18 cellular contexts compared by ENCODE assay signal in genomic region chr6:139747154-139747553, GRCh38.
DNase-seq lines count a peak whose midpoint lies in the region; ATAC-seq and TF ChIP-seq lines count a peak whose summit lies in the region.
"Had no signal": no experiment of that assay in that cellular context is flagged by ENCODE, and none has a peak within 500 bp of the region (broad histone marks: within the 10 kb centered on the region; RNA-seq: fewer than 3 reads in every experiment).

No MANE protein-coding gene starts in this region.

- H3K9me3 Mint-ChIP-seq in neural progenitor cell = no peaks in the 10 kb centered on the region
- no peaks in the 10 kb centered on the region for H3K9me3 Mint-ChIP-seq in stimulated activated memory B cell treated with anti-CD40 and anti-IgM and Interleukin-4, amounts not matched to agents 10 μg/mL and 1 μg/mL and 100 μg/mL, for 72 hours
- H3K9me3 Mint-ChIP-seq: CD4-positive, alpha-beta memory T cell; HFFc6 had no signal

- no peaks in the 10 kb centered on the region for H3K9me2 ChIP-seq in hepatocyte (replicated peaks; ENCODE audit: insufficient read depth)

- H3K27ac ChIP-seq in hepatocyte (peak overlapping the region; percentile 81), neural progenitor cell (no peak overlapping the region)
- H3K27ac ChIP-seq: C4-2B, HL-60 had no signal

- no peaks in the 10 kb centered on the region for H3K27me3 ChIP-seq in hepatocyte
- no peaks in the 10 kb centered on the region for H3K27me3 ChIP-seq in neural progenitor cell
- H3K27me3 ChIP-seq: BE2C had no signal

- no peaks in the 10 kb centered on the region for H3K27me3 Mint-ChIP-seq in neural progenitor cell (ENCODE audit: insufficient read depth, low read depth)
- H3K27me3 Mint-ChIP-seq in stimulated activated memory B cell treated with anti-CD40 and anti-IgM and Interleukin-4, amounts not matched to agents 10 μg/mL and 1 μg/mL and 100 μg/mL, for 72 hours = peaks cover 6% of the 10 kb centered on the region

- 96% methylated on average over 5 of the region's 5 CpGs for WGBS in hepatocyte (ENCODE audit: low lambda C conversion rate, missing lambda C conversion rate)

- DNase-seq in M059J (ENCODE audit: low read depth) (peak; percentile 44), hepatocyte (ENCODE audit: low spot score) (no peak), neural progenitor cell (ENCODE audit: low spot score) (no peak), SW 1271 (lab: John Stamatoyannopoulos, UW) (no peak)
- DNase-seq: BE2C; CD4-positive, alpha-beta memory T cell; DMS153; DMS79 treated with DMSO at 0.1 percent for 48 hours; EL; GDM1; HCEC 1CT; HFFc6 had no signal

- no peak overlapping the region for H3K9ac ChIP-seq in neural progenitor cell

- no peak for ATAC-seq in esophagus mucosa
- no peak for ATAC-seq in GM18909 (IDR thresholded peaks at IDR 0.05; ENCODE audit: poor library complexity, unreplicated experiment)
- ATAC-seq in stimulated activated memory B cell treated with anti-CD40 and anti-IgM and Interleukin-4, amounts not matched to agents 10 μg/mL and 1 μg/mL and 100 μg/mL, for 72 hours = no peak

- no peaks in the 10 kb centered on the region for H3K9me3 ChIP-seq in hepatocyte (ENCODE audit: low read depth)
- H3K9me3 ChIP-seq in neural progenitor cell (ENCODE audit: low read depth) = no peaks in the 10 kb centered on the region
- H3K9me3 ChIP-seq: A549, BE2C had no signal

- H3K4me3 ChIP-seq in hepatocyte = no peak overlapping the region
- H3K4me3 ChIP-seq in neural progenitor cell = no peak overlapping the region
- H3K4me3 ChIP-seq: A549 had no signal

- H3K4me2 ChIP-seq in hepatocyte (no peak overlapping the region), neural progenitor cell (no peak overlapping the region)
- H3K4me2 ChIP-seq: A549 had no signal

- peaks cover 51% of the 10 kb centered on the region for H3K4me1 ChIP-seq in hepatocyte (ENCODE audit: insufficient read depth)
- peaks cover 6% of the 10 kb centered on the region for H3K4me1 ChIP-seq in neural progenitor cell
- H3K4me1 ChIP-seq: BE2C had no signal

- H3K36me3 ChIP-seq in hepatocyte (replicated peaks; ENCODE audit: insufficient read depth, low read depth) (no peaks in the 10 kb centered on the region), neural progenitor cell (no peaks in the 10 kb centered on the region)
- H3K36me3 ChIP-seq: BE2C had no signal

- H3K4me3 Mint-ChIP-seq in neural progenitor cell = no peak overlapping the region
- no peak overlapping the region for H3K4me3 Mint-ChIP-seq in stimulated activated memory B cell treated with anti-CD40 and anti-IgM and Interleukin-4, amounts not matched to agents 10 μg/mL and 1 μg/mL and 100 μg/mL, for 72 hours
- H3K4me3 Mint-ChIP-seq: CD4-positive, alpha-beta memory T cell; HFFc6 had no signal

- no peaks in the 10 kb centered on the region for H3K36me3 Mint-ChIP-seq in neural progenitor cell
- H3K36me3 Mint-ChIP-seq in stimulated activated memory B cell treated with anti-CD40 and anti-IgM and Interleukin-4, amounts not matched to agents 10 μg/mL and 1 μg/mL and 100 μg/mL, for 72 hours = no peaks in the 10 kb centered on the region
- H3K36me3 Mint-ChIP-seq: CD4-positive, alpha-beta memory T cell had no signal

- peak overlapping the region; percentile 13 for H3K27ac Mint-ChIP-seq in neural progenitor cell
- no peak overlapping the region for H3K27ac Mint-ChIP-seq in stimulated activated memory B cell treated with anti-CD40 and anti-IgM and Interleukin-4, amounts not matched to agents 10 μg/mL and 1 μg/mL and 100 μg/mL, for 72 hours
- H3K27ac Mint-ChIP-seq: HFFc6 had no signal

- TF ChIP-seq CTCF in hepatocyte (IDR thresholded peaks at IDR 0.05; ENCODE audit: poor library complexity) (no peak), neural progenitor cell (IDR thresholded peaks at IDR 0.05) (no peak)

- H4K20me1 ChIP-seq in hepatocyte (ENCODE audit: insufficient read depth, poor library complexity, severe bottlenecking) (no peaks in the 10 kb centered on the region), neural progenitor cell (ENCODE audit: low read depth) (no peaks in the 10 kb centered on the region)

- H3K79me2 ChIP-seq in hepatocyte (no peaks in the 10 kb centered on the region), neural progenitor cell (ENCODE audit: low read depth) (no peaks in the 10 kb centered on the region)

- H3K4me1 Mint-ChIP-seq in neural progenitor cell = peaks cover 3% of the 10 kb centered on the region
- no peaks in the 10 kb centered on the region for H3K4me1 Mint-ChIP-seq in stimulated activated memory B cell treated with anti-CD40 and anti-IgM and Interleukin-4, amounts not matched to agents 10 μg/mL and 1 μg/mL and 100 μg/mL, for 72 hours
- H3K4me1 Mint-ChIP-seq: CD4-positive, alpha-beta memory T cell had no signal

- H2AFZ ChIP-seq in hepatocyte = no peak overlapping the region
- H2AFZ ChIP-seq in neural progenitor cell (replicated peaks) = no peak overlapping the region

- H3F3A ChIP-seq in neural progenitor cell (ENCODE audit: low read depth) = no peaks in the 10 kb centered on the region
